Comparison of ENCODE assay signal across 9 cellular contexts in the genomic region with DNA sequence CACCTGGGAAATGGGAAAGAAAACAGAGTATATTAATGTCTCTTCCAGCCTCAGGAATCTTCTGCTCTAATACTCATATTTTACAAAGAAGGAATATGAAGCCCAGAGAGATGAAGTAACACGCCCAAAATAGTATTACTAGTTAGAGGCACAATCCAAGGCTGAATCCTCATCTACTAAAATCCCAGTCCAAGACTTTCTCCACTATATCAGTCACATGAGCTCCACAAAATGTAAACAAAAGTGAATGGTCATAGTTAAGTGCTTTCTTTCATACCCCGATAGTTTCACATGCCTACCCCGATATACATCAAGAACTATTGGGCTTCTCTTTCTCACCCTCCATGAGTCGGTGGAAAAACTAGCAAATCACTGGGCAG. TPM values are rescaled to one million over a fixed set of nuclear protein-coding genes. Genes with fewer than 3 reads are reported as not detected.
DNase-seq lines count a peak whose midpoint lies in the region; ATAC-seq, FAIRE-seq and TF ChIP-seq lines count a peak whose summit lies in the region.
"Had no signal": no experiment of that assay in that cellular context is flagged by ENCODE, and none has a peak within 500 bp of the region (broad histone marks: within the 10 kb centered on the region; RNA-seq: fewer than 3 reads in every experiment).

No MANE protein-coding gene starts in this region.

- ATAC-seq in SK-N-SH treated with all-trans-retinoic acid at 6 μM for 48 hours, result no peak; the same call in 1 of the 3 replicates
- no peak for ATAC-seq in activated CD8-positive, alpha-beta T cell treated with anti-CD3 and anti-CD28 coated beads for 36 hours
- ATAC-seq in right cardiac atrium, result peak in 1 of 2 donors; percentile 3
- no peak for ATAC-seq in HG03460 (IDR thresholded peaks at IDR 0.05; ENCODE audit: unreplicated experiment)
- ATAC-seq in HG02870 (IDR thresholded peaks at IDR 0.05; ENCODE audit: unreplicated experiment), result no peak

- CTCF ChIA-PET in SK-N-SH (lab: Yijun Ruan, JAX), result no interaction called here
- CTCF ChIA-PET in activated CD8-positive, alpha-beta T cell treated with anti-CD3 and anti-CD28 coated beads for 36 hours (lab: Charles Lee), result interaction anchor here (0.8 kb wide), 1 partner anchor 784 kb away, joined by 3 read pairs; no protein-coding TSS in a partner anchor

- peaks cover 5% of the 10 kb centered on the region for H3F3A ChIP-seq in SK-N-SH (replicated peaks; ENCODE audit: insufficient read depth)

- peaks cover 26% of the 10 kb centered on the region for H3K79me2 ChIP-seq in SK-N-SH (ENCODE audit: insufficient read depth)

- H3K4me3 ChIP-seq in SK-N-SH (ENCODE audit: low read depth in 2 of 2, low read length in 1 of 2) (peak overlapping the region; percentile 80 to 82), right cardiac atrium (ENCODE audit: low read length) (peak overlapping the region; percentile 61), small intestine (ENCODE audit: low read depth in 1 of 2, low read length in 2 of 2) (peak overlapping the region in 1 of 2 donors; percentile 67)

- no peak for TF ChIP-seq EP300 in SK-N-SH (IDR thresholded peaks at IDR 0.05; ENCODE audit: borderline replicate concordance in 1 of 2, low read depth in 1 of 2, low read length in 1 of 2)

- peak overlapping the region; percentile 76 to 84 for H3K27ac ChIP-seq in SK-N-SH (ENCODE audit: low read depth in 2 of 2, low read length in 1 of 2)
- peak overlapping the region; percentile 69 for H3K27ac ChIP-seq in right cardiac atrium (ENCODE audit: low read length)
- H3K27ac ChIP-seq in small intestine (ENCODE audit: low read depth in 1 of 2, low read length in 1 of 2), result peak overlapping the region; percentile 75 to 97

- peaks cover 20% of the 10 kb centered on the region for H3K4me1 Mint-ChIP-seq in activated CD8-positive, alpha-beta T cell treated with anti-CD3 and anti-CD28 coated beads for 36 hours (ENCODE audit: low read depth)

- H3K4me2 ChIP-seq in SK-N-SH, result peak overlapping the region; percentile 86

- no peak for DNase-seq in SK-N-SH
- DNase-seq in activated CD8-positive, alpha-beta T cell treated with anti-CD3 and anti-CD28 coated beads for 36 hours, result no peak
- no peak for DNase-seq in right cardiac atrium
- DNase-seq in small intestine, result no peak
- DNase-seq in inferior parietal cortex (ENCODE audit: extremely low spot score), result no peak

- H3K9me2 ChIP-seq in SK-N-SH, result no peaks in the 10 kb centered on the region

- peak overlapping the region; percentile 86 for H3K9ac ChIP-seq in SK-N-SH

- no peaks in the 10 kb centered on the region for H3K27me3 Mint-ChIP-seq in activated CD8-positive, alpha-beta T cell treated with anti-CD3 and anti-CD28 coated beads for 36 hours

- no peak for TF ChIP-seq RAD21 in SK-N-SH (IDR thresholded peaks at IDR 0.05; ENCODE audit: low read length)

- no peaks in the 10 kb centered on the region for H3K9me3 Mint-ChIP-seq in activated CD8-positive, alpha-beta T cell treated with anti-CD3 and anti-CD28 coated beads for 36 hours

- WGBS in SK-N-SH (ENCODE audit: low lambda C conversion rate), result 23% methylated on average over 4 of the region's 4 CpGs
- 12% methylated on average over 4 of the region's 4 CpGs for WGBS in right cardiac atrium
- 6 to 9% (median 8%) methylated on average over 4 of the region's 4 CpGs for WGBS in small intestine, 3 donors

- H3K27me3 ChIP-seq in SK-N-SH (ENCODE audit: insufficient read depth) (no peaks in the 10 kb centered on the region), right cardiac atrium (ENCODE audit: control insufficient read depth, insufficient read depth) (no peaks in the 10 kb centered on the region), small intestine (ENCODE audit: control insufficient read depth in 2 of 2, insufficient read depth in 2 of 2, low read length in 2 of 2) (no peaks in the 10 kb centered on the region)

- peaks cover 18% of the 10 kb centered on the region for H3K36me3 Mint-ChIP-seq in activated CD8-positive, alpha-beta T cell treated with anti-CD3 and anti-CD28 coated beads for 36 hours (ENCODE audit: low read depth)

- no peak for TF ChIP-seq CTCF in SK-N-SH (IDR thresholded peaks at IDR 0.05)
- no peak for TF ChIP-seq CTCF in activated CD8-positive, alpha-beta T cell treated with anti-CD3 and anti-CD28 coated beads for 36 hours (IDR thresholded peaks at IDR 0.05)

- peaks cover 14 to 30% of the 10 kb centered on the region in 2 experiments for H3K36me3 ChIP-seq in SK-N-SH (replicated peaks in 1 of 2; ENCODE audit: control insufficient read depth in 1 of 2, insufficient read depth in 2 of 2, low read length in 1 of 2)
- no peaks in the 10 kb centered on the region for H3K36me3 ChIP-seq in small intestine (ENCODE audit: control insufficient read depth in 2 of 2, insufficient read depth in 2 of 2, low read length in 2 of 2)

- H3K4me1 ChIP-seq in SK-N-SH (ENCODE audit: control insufficient read depth in 1 of 2, insufficient read depth in 2 of 2, low read depth in 1 of 2, low read length in 1 of 2) (peaks cover 0 to 8% of the 10 kb centered on the region in 2 experiments; a peak in 2 of 4 replicates), right cardiac atrium (ENCODE audit: control insufficient read depth, insufficient read depth, low read length) (peaks cover 2% of the 10 kb centered on the region), small intestine (ENCODE audit: control insufficient read depth in 2 of 2, insufficient read depth in 1 of 2, low read depth in 1 of 2, low read length in 1 of 2) (no peaks in the 10 kb centered on the region)

- intact Hi-C loops in activated CD8-positive, alpha-beta T cell treated with anti-CD3 and anti-CD28 coated beads for 36 hours (cut with micrococcal nuclease), result no loop called here
- intact Hi-C loops in right cardiac atrium (cut with DNase I), result no loop called here

- H3K9me3 ChIP-seq in SK-N-SH (no peaks in the 10 kb centered on the region), right cardiac atrium (ENCODE audit: control insufficient read depth, low read length) (no peaks in the 10 kb centered on the region), small intestine (ENCODE audit: control insufficient read depth, low read depth) (no peaks in the 10 kb centered on the region)

- POLR2A ChIA-PET in SK-N-SH (lab: Yijun Ruan, JAX), result no interaction called here
- POLR2A ChIA-PET in activated CD8-positive, alpha-beta T cell treated with anti-CD3 and anti-CD28 coated beads for 36 hours (lab: Charles Lee), result interaction anchor here (0.6 to 0.9 kb wide), 2 partner anchors 38 to 60 kb away, joined by 3 to 4 read pairs; no protein-coding TSS in a partner anchor

- FAIRE-seq in small intestine (lab: Jason Lieb, UNC), result no peak
- FAIRE-seq: colon had no signal

- peak overlapping the region; percentile 87 for H2AFZ ChIP-seq in SK-N-SH (ENCODE audit: low read depth)

- peak overlapping the region; percentile 87 for H3K4me3 Mint-ChIP-seq in activated CD8-positive, alpha-beta T cell treated with anti-CD3 and anti-CD28 coated beads for 36 hours

- no peaks in the 10 kb centered on the region for H4K20me1 ChIP-seq in SK-N-SH (ENCODE audit: insufficient read depth)

- H3K27ac Mint-ChIP-seq in activated CD8-positive, alpha-beta T cell treated with anti-CD3 and anti-CD28 coated beads for 36 hours, result peak overlapping the region; percentile 90

TF ChIP-seq in SK-N-SH, 30 proteins besides CTCF, POLR2A, EP300 and RAD21:
- TF ChIP-seq IRF3 (IDR thresholded peaks at IDR 0.05; ENCODE audit: low read depth, low read length) (no peak), FOXM1 (IDR thresholded peaks at IDR 0.05; ENCODE audit: low read depth) (no peak)

TF ChIP-seq in SK-N-SH treated with all-trans-retinoic acid at 6 μM for 48 hours, 23 proteins besides CTCF, POLR2A, EP300 and RAD21:
- TF ChIP-seq POU6F1 (CRISPR knock-in tag; IDR thresholded peaks at IDR 0.05; ENCODE audit: borderline replicate concordance, low read depth) (no peak), SNAI2 (CRISPR knock-in tag; IDR thresholded peaks at IDR 0.05) (no peak)
TF ChIP-seq in SK-N-SH treated with all-trans-retinoic acid at 6 μM for 48 hours: peak in this region for 0.

RNA-seq across cellular contexts. Expression of gene INTS2, which starts 1.0 kb away (rescaled TPM):
- 6.7 and 10.8 TPM in 2 replicates for polyA plus RNA-seq in SK-N-SH (2012; rRNA removed)
- polyA plus RNA-seq in SK-N-SH (2012; cell fraction: cytosol; rRNA removed), result 7.7 and 8.9 TPM in 2 replicates
- polyA plus RNA-seq in SK-N-SH (2012; cell fraction: nucleus; rRNA removed), result 9.2 and 18.1 TPM in 2 replicates
- total RNA-seq in activated CD8-positive, alpha-beta T cell treated with anti-CD3 and anti-CD28 coated beads for 36 hours, result 10 to 100 TPM; 30.7 to 33.5 TPM
- 10 to 100 TPM in 3 of 4 donors, 1 to 10 TPM in 1; 9.2 to 11.6 (median 10.6) TPM for total RNA-seq in right cardiac atrium
- 2.8 TPM for polyA plus RNA-seq in right cardiac atrium
- polyA plus RNA-seq in small intestine, result 1 to 10 TPM in 2 of 3 donors, under 1 TPM in 1; 0.81 to 3.4 (median 1.8) TPM
